ENCODE assay signal across 1 cellular context in the genomic region with DNA sequence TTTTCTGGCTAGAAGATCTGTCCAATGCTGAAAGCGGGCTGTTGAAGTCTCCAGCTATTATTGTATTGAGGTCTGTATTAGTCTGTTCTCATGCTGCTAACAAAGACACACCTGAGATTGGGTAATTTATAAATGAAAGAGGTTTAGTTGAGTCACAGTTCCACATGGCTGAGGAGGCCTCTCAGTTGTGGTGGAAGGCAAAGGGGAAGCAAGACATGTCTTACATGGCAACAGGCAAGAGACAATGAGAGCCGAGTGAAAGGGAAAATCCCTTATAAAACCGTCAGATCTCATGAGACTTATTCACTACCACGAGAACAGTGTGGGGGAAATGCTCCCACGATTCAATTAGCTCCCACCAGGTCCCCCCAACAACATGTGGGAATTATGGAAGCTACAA.
TF ChIP-seq lines count a peak whose summit lies in the region.

No MANE protein-coding gene starts in this region.

TF ChIP-seq in GM12878, 131 proteins besides CTCF, POLR2A, EP300 and RAD21 (continued from another document and continues in another):
- TF ChIP-seq, protein P1, sequence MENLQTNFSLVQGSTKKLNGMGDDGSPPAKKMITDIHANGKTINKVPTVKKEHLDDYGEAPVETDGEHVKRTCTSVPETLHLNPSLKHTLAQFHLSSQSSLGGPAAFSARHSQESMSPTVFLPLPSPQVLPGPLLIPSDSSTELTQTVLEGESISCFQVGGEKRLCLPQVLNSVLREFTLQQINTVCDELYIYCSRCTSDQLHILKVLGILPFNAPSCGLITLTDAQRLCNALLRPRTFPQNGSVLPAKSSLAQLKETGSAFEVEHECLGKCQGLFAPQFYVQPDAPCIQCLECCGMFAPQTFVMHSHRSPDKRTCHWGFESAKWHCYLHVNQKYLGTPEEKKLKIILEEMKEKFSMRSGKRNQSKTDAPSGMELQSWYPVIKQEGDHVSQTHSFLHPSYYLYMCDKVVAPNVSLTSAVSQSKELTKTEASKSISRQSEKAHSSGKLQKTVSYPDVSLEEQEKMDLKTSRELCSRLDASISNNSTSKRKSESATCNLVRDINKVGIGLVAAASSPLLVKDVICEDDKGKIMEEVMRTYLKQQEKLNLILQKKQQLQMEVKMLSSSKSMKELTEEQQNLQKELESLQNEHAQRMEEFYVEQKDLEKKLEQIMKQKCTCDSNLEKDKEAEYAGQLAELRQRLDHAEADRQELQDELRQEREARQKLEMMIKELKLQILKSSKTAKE (IDR thresholded peaks at IDR 0.05; ENCODE audit: low read depth, poor library complexity, severe bottlenecking), result peak; percentile 79
- TF ChIP-seq SIX5 (IDR thresholded peaks at IDR 0.05; ENCODE audit: low read depth, low read length, severe bottlenecking), result no peak
- TF ChIP-seq PAX5 (IDR thresholded peaks at IDR 0.05; ENCODE audit: borderline replicate concordance, low read depth, low read length), result peak; percentile 80
- TF ChIP-seq, protein P2, sequence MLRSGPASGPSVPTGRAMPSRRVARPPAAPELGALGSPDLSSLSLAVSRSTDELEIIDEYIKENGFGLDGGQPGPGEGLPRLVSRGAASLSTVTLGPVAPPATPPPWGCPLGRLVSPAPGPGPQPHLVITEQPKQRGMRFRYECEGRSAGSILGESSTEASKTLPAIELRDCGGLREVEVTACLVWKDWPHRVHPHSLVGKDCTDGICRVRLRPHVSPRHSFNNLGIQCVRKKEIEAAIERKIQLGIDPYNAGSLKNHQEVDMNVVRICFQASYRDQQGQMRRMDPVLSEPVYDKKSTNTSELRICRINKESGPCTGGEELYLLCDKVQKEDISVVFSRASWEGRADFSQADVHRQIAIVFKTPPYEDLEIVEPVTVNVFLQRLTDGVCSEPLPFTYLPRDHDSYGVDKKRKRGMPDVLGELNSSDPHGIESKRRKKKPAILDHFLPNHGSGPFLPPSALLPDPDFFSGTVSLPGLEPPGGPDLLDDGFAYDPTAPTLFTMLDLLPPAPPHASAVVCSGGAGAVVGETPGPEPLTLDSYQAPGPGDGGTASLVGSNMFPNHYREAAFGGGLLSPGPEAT (IDR thresholded peaks at IDR 0.05; ENCODE audit: low read depth), result peak; percentile 75; the same call in 1 of the 2 replicates
- TF ChIP-seq ZNF622 (IDR thresholded peaks at IDR 0.05), result no peak
- TF ChIP-seq GABPA (IDR thresholded peaks at IDR 0.05; ENCODE audit: low read depth), result no peak
- peak; percentile 27; the same call in 1 of the 2 replicates for TF ChIP-seq RAD51 (IDR thresholded peaks at IDR 0.05)
- TF ChIP-seq POU2F2 (IDR thresholded peaks at IDR 0.05; ENCODE audit: borderline replicate concordance, low read depth, low read length), result no peak
- no peak for TF ChIP-seq DPF2 (IDR thresholded peaks at IDR 0.05)
- no peak for TF ChIP-seq ZNF384 (IDR thresholded peaks at IDR 0.05; ENCODE audit: borderline replicate concordance, low read depth, low read length)
- no peak for TF ChIP-seq NR2C1 (IDR thresholded peaks at IDR 0.05)
- no peak for TF ChIP-seq SMARCA5 (IDR thresholded peaks at IDR 0.05)
- TF ChIP-seq NFIC (IDR thresholded peaks at IDR 0.05; ENCODE audit: low read depth, low read length), result 0 out of 2 replicates have a peak, but pooled peaks have one; percentile 42
- TF ChIP-seq RELA (IDR thresholded peaks at IDR 0.05; ENCODE audit: borderline replicate concordance, partially characterized antibody), result no peak
- no peak for TF ChIP-seq SUZ12 (IDR thresholded peaks at IDR 0.05; ENCODE audit: unreplicated experiment)
- TF ChIP-seq TAF1 (IDR thresholded peaks at IDR 0.05; ENCODE audit: borderline replicate concordance, low read depth, low read length), result no peak
- no peak for TF ChIP-seq RCOR1 (conservative IDR thresholded peaks at IDR 0.05; ENCODE audit: low read depth, low read length)
- no peak for TF ChIP-seq CHD4 (IDR thresholded peaks at IDR 0.05)
- TF ChIP-seq, protein P3, sequence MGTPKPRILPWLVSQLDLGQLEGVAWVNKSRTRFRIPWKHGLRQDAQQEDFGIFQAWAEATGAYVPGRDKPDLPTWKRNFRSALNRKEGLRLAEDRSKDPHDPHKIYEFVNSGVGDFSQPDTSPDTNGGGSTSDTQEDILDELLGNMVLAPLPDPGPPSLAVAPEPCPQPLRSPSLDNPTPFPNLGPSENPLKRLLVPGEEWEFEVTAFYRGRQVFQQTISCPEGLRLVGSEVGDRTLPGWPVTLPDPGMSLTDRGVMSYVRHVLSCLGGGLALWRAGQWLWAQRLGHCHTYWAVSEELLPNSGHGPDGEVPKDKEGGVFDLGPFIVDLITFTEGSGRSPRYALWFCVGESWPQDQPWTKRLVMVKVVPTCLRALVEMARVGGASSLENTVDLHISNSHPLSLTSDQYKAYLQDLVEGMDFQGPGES (IDR thresholded peaks at IDR 0.05), result no peak
- no peak for TF ChIP-seq TCF12 (IDR thresholded peaks at IDR 0.05; ENCODE audit: low read depth, low read length)
- TF ChIP-seq EZH2 (IDR thresholded peaks at IDR 0.05; ENCODE audit: borderline replicate concordance, control insufficient read depth, low read depth, low read length), result no peak
- TF ChIP-seq FOS (IDR thresholded peaks at IDR 0.05; ENCODE audit: borderline replicate concordance, extremely low read depth, insufficient read length), result no peak
- peak; percentile 78; the same call in 1 of the 2 replicates for TF ChIP-seq ZNF217 (IDR thresholded peaks at IDR 0.05)
- TF ChIP-seq, protein P4, sequence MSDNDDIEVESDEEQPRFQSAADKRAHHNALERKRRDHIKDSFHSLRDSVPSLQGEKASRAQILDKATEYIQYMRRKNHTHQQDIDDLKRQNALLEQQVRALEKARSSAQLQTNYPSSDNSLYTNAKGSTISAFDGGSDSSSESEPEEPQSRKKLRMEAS (IDR thresholded peaks at IDR 0.05; ENCODE audit: low read depth, low read length), result no peak
- TF ChIP-seq, protein P5, sequence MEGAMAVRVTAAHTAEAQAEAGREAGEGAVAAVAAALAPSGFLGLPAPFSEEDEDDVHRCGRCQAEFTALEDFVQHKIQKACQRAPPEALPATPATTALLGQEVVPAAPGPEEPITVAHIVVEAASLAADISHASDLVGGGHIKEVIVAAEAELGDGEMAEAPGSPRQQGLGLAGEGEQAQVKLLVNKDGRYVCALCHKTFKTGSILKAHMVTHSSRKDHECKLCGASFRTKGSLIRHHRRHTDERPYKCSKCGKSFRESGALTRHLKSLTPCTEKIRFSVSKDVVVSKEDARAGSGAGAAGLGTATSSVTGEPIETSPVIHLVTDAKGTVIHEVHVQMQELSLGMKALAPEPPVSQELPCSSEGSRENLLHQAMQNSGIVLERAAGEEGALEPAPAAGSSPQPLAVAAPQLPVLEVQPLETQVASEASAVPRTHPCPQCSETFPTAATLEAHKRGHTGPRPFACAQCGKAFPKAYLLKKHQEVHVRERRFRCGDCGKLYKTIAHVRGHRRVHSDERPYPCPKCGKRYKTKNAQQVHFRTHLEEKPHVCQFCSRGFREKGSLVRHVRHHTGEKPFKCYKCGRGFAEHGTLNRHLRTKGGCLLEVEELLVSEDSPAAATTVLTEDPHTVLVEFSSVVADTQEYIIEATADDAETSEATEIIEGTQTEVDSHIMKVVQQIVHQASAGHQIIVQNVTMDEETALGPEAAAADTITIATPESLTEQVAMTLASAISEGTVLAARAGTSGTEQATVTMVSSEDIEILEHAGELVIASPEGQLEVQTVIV (IDR thresholded peaks at IDR 0.05; ENCODE audit: borderline replicate concordance, partially characterized antibody), result no peak
- TF ChIP-seq, protein P6, sequence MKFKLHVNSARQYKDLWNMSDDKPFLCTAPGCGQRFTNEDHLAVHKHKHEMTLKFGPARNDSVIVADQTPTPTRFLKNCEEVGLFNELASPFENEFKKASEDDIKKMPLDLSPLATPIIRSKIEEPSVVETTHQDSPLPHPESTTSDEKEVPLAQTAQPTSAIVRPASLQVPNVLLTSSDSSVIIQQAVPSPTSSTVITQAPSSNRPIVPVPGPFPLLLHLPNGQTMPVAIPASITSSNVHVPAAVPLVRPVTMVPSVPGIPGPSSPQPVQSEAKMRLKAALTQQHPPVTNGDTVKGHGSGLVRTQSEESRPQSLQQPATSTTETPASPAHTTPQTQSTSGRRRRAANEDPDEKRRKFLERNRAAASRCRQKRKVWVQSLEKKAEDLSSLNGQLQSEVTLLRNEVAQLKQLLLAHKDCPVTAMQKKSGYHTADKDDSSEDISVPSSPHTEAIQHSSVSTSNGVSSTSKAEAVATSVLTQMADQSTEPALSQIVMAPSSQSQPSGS (IDR thresholded peaks at IDR 0.05; ENCODE audit: low read length), result peak; percentile 34; the same call in 1 of the 2 replicates
- peak; percentile 37; the same call in 1 of the 2 replicates for TF ChIP-seq ATF7 (IDR thresholded peaks at IDR 0.05; ENCODE audit: low read depth)
- TF ChIP-seq RBBP5 (conservative IDR thresholded peaks at IDR 0.05), result no peak
- TF ChIP-seq, protein P7, sequence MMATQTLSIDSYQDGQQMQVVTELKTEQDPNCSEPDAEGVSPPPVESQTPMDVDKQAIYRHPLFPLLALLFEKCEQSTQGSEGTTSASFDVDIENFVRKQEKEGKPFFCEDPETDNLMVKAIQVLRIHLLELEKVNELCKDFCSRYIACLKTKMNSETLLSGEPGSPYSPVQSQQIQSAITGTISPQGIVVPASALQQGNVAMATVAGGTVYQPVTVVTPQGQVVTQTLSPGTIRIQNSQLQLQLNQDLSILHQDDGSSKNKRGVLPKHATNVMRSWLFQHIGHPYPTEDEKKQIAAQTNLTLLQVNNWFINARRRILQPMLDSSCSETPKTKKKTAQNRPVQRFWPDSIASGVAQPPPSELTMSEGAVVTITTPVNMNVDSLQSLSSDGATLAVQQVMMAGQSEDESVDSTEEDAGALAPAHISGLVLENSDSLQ (IDR thresholded peaks at IDR 0.05), result no peak
- TF ChIP-seq ETV6 (conservative IDR thresholded peaks at IDR 0.05 in 1 of 2, IDR thresholded peaks at IDR 0.05 in 1 of 2; ENCODE audit: borderline replicate concordance in 1 of 2, low read depth in 1 of 2), result no peak
- peak; percentile 78 for TF ChIP-seq RFX5 (IDR thresholded peaks at IDR 0.05; ENCODE audit: low read depth, low read length)
- no peak for TF ChIP-seq SMAD5 (IDR thresholded peaks at IDR 0.05; ENCODE audit: low read depth)
- TF ChIP-seq IRF4 (IDR thresholded peaks at IDR 0.05; ENCODE audit: low read depth, low read length), result 0 out of 2 replicates have a peak, but pooled peaks have one; percentile 14
- TF ChIP-seq BCL11A (IDR thresholded peaks at IDR 0.05; ENCODE audit: low read depth, low read length), result peak; percentile 49; the same call in 1 of the 2 replicates
- TF ChIP-seq, protein P8, sequence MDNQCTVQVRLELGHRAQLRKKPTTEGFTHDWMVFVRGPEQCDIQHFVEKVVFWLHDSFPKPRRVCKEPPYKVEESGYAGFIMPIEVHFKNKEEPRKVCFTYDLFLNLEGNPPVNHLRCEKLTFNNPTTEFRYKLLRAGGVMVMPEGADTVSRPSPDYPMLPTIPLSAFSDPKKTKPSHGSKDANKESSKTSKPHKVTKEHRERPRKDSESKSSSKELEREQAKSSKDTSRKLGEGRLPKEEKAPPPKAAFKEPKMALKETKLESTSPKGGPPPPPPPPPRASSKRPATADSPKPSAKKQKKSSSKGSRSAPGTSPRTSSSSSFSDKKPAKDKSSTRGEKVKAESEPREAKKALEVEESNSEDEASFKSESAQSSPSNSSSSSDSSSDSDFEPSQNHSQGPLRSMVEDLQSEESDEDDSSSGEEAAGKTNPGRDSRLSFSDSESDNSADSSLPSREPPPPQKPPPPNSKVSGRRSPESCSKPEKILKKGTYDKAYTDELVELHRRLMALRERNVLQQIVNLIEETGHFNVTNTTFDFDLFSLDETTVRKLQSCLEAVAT (IDR thresholded peaks at IDR 0.05), result peak; percentile 99
- no peak for TF ChIP-seq MEF2A (IDR thresholded peaks at IDR 0.05; ENCODE audit: insufficient read depth, low read depth, low read length)
- no peak for TF ChIP-seq CREB1 (IDR thresholded peaks at IDR 0.05; ENCODE audit: low read depth)
- no peak for TF ChIP-seq EGR1 (IDR thresholded peaks at IDR 0.05; ENCODE audit: borderline replicate concordance in 1 of 2, low read depth in 2 of 2, low read length in 2 of 2)
- TF ChIP-seq CEBPB (IDR thresholded peaks at IDR 0.05; ENCODE audit: borderline replicate concordance in 1 of 2, low read depth in 2 of 2, low read length in 2 of 2), result no peak
- peak; percentile 27 for TF ChIP-seq KLF5 (IDR thresholded peaks at IDR 0.05; ENCODE audit: partially characterized antibody)
- TF ChIP-seq SMAD1 (IDR thresholded peaks at IDR 0.05; ENCODE audit: low read depth, partially characterized antibody), result peak; percentile 76
- TF ChIP-seq TCF3 (IDR thresholded peaks at IDR 0.05; ENCODE audit: borderline replicate concordance, insufficient read depth, low read depth, low read length), result no peak
- TF ChIP-seq, protein P9, sequence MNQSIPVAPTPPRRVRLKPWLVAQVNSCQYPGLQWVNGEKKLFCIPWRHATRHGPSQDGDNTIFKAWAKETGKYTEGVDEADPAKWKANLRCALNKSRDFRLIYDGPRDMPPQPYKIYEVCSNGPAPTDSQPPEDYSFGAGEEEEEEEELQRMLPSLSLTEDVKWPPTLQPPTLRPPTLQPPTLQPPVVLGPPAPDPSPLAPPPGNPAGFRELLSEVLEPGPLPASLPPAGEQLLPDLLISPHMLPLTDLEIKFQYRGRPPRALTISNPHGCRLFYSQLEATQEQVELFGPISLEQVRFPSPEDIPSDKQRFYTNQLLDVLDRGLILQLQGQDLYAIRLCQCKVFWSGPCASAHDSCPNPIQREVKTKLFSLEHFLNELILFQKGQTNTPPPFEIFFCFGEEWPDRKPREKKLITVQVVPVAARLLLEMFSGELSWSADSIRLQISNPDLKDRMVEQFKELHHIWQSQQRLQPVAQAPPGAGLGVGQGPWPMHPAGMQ (IDR thresholded peaks at IDR 0.05; ENCODE audit: borderline replicate concordance), result no peak
- TF ChIP-seq, protein P10, sequence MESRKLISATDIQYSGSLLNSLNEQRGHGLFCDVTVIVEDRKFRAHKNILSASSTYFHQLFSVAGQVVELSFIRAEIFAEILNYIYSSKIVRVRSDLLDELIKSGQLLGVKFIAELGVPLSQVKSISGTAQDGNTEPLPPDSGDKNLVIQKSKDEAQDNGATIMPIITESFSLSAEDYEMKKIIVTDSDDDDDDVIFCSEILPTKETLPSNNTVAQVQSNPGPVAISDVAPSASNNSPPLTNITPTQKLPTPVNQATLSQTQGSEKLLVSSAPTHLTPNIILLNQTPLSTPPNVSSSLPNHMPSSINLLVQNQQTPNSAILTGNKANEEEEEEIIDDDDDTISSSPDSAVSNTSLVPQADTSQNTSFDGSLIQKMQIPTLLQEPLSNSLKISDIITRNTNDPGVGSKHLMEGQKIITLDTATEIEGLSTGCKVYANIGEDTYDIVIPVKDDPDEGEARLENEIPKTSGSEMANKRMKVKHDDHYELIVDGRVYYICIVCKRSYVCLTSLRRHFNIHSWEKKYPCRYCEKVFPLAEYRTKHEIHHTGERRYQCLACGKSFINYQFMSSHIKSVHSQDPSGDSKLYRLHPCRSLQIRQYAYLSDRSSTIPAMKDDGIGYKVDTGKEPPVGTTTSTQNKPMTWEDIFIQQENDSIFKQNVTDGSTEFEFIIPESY (IDR thresholded peaks at IDR 0.05), result no peak
- no peak for TF ChIP-seq CHD1 (IDR thresholded peaks at IDR 0.05; ENCODE audit: low read depth, low read length)
- TF ChIP-seq HDAC2 (IDR thresholded peaks at IDR 0.05), result no peak
